In the genomic region with DNA sequence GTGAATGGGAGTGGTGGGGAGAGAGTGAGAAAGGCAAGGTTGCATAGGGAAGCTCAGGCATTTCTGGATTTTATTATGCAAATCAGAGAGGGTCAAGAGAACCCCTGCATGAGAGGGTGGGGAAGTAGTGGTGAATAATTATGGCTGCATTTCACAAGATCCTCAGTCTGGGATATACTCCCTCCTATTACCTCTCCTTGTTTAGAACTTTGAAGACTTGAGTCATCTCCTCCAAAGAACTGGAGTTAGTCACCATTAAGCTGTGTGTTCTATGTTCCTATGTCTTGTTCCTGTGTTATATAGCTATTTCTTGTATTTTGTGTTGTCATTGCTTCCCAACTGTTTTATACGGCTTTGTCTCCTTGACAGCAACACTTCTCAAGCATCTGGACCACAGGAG, we compare ENCODE assay signal across 17 cellular contexts. TPM values are rescaled to one million over a fixed set of nuclear protein-coding genes. Genes with fewer than 3 reads are reported as not detected.
"Had no signal": no experiment of that assay in that cellular context is flagged by ENCODE, and none has a peak within 500 bp of the region (broad histone marks: within the 10 kb centered on the region; RNA-seq: fewer than 3 reads in every experiment).

No MANE protein-coding gene starts in this region.

- H3K9me3 ChIP-seq: esophagus muscularis mucosa, lower lobe of right lung, psoas muscle, right lobe of liver, upper lobe of left lung had no signal

- H3K4me1 ChIP-seq: lower lobe of right lung, psoas muscle, right lobe of liver, upper lobe of left lung had no signal

- H3K36me3 ChIP-seq: cardiac muscle cell, esophagus muscularis mucosa, lower lobe of right lung, right lobe of liver, upper lobe of left lung had no signal

- H3K36me3 Mint-ChIP-seq: activated naive CD8-positive, alpha-beta T cell treated with anti-CD3 and anti-CD28 coated beads for 36 hours had no signal

- H3K9me3 Mint-ChIP-seq: activated CD4-positive, alpha-beta T cell treated with anti-CD3 and anti-CD28 coated beads, Interleukin-2, amount 10 ng/mL, durations not matched to agents 7 days and 5 days; activated naive CD8-positive, alpha-beta T cell treated with anti-CD3 and anti-CD28 coated beads for 36 hours; endodermal cell; stimulated activated naive CD8-positive, alpha-beta T cell treated with anti-CD3 and anti-CD28 coated beads, Interleukin-15, amount 100 ng/mL, for 72 hours had no signal

- H3K4me1 Mint-ChIP-seq: activated CD4-positive, alpha-beta T cell treated with anti-CD3 and anti-CD28 coated beads, Interleukin-2, amount 10 ng/mL, durations not matched to agents 7 days and 5 days; activated naive CD8-positive, alpha-beta T cell treated with anti-CD3 and anti-CD28 coated beads for 36 hours; stimulated activated naive CD8-positive, alpha-beta T cell treated with anti-CD3 and anti-CD28 coated beads, Interleukin-15, amount 100 ng/mL, for 72 hours had no signal

- H3K4me3 Mint-ChIP-seq: activated CD4-positive, alpha-beta T cell treated with anti-CD3 and anti-CD28 coated beads, Interleukin-2, amount 10 ng/mL, durations not matched to agents 7 days and 5 days; activated naive CD8-positive, alpha-beta T cell treated with anti-CD3 and anti-CD28 coated beads for 36 hours; activated T-cell treated with anti-CD3 and anti-CD28 coated beads, Interleukin-2, amount 50 U/mL, for 72 hours; endodermal cell; stimulated activated naive CD8-positive, alpha-beta T cell treated with anti-CD3 and anti-CD28 coated beads, Interleukin-15, amount 100 ng/mL, for 72 hours had no signal

- H3K27ac Mint-ChIP-seq: activated CD4-positive, alpha-beta T cell treated with anti-CD3 and anti-CD28 coated beads, Interleukin-2, amount 10 ng/mL, durations not matched to agents 7 days and 5 days; activated naive CD8-positive, alpha-beta T cell treated with anti-CD3 and anti-CD28 coated beads for 36 hours; activated T-cell treated with anti-CD3 and anti-CD28 coated beads, Interleukin-2, amount 50 U/mL, for 72 hours; endodermal cell; stimulated activated naive CD8-positive, alpha-beta T cell treated with anti-CD3 and anti-CD28 coated beads, Interleukin-15, amount 100 ng/mL, for 72 hours had no signal

- H3K4me3 ChIP-seq: cardiac muscle cell, esophagus muscularis mucosa, lower lobe of right lung, psoas muscle, right lobe of liver, upper lobe of left lung had no signal

- H3K27me3 Mint-ChIP-seq: activated CD4-positive, alpha-beta T cell treated with anti-CD3 and anti-CD28 coated beads, Interleukin-2, amount 10 ng/mL, durations not matched to agents 7 days and 5 days had no signal

- DNase-seq: activated CD4-positive, alpha-beta T cell treated with anti-CD3 and anti-CD28 coated beads, Interleukin-2, amount 10 ng/mL, durations not matched to agents 7 days and 5 days; activated CD8-positive, alpha-beta memory T cell treated with anti-CD3 and anti-CD28 coated beads, Interleukin-2, amount 50 U/mL, for 48 hours; activated naive CD8-positive, alpha-beta T cell treated with anti-CD3 and anti-CD28 coated beads for 36 hours; activated T-cell treated with anti-CD3 and anti-CD28 coated beads, Interleukin-2, amount 50 U/mL, for 72 hours; head of caudate nucleus; left cardiac atrium; lower lobe of right lung; midbrain; psoas muscle; right lobe of liver; stimulated activated naive CD8-positive, alpha-beta T cell treated with anti-CD3 and anti-CD28 coated beads, Interleukin-15, amount 100 ng/mL, for 72 hours; SW 1271; upper lobe of left lung had no signal

- H3K27me3 ChIP-seq: right lobe of liver, upper lobe of left lung had no signal

- H3K27ac ChIP-seq: cardiac muscle cell, esophagus muscularis mucosa, lower lobe of right lung, psoas muscle, right lobe of liver, upper lobe of left lung had no signal

RNA-seq across cellular contexts. Expression of a gene that starts 18.4 kb away (rescaled TPM):
- total RNA-seq: activated CD4-positive, alpha-beta T cell treated with anti-CD3 and anti-CD28 coated beads, Interleukin-2, amount 10 ng/mL, durations not matched to agents 7 days and 5 days; activated naive CD8-positive, alpha-beta T cell treated with anti-CD3 and anti-CD28 coated beads for 36 hours; activated T-cell treated with anti-CD3 and anti-CD28 coated beads, Interleukin-2, amount 50 U/mL, for 72 hours; dermis microvascular lymphatic vessel endothelial cell had no signal
